In the genomic region with DNA sequence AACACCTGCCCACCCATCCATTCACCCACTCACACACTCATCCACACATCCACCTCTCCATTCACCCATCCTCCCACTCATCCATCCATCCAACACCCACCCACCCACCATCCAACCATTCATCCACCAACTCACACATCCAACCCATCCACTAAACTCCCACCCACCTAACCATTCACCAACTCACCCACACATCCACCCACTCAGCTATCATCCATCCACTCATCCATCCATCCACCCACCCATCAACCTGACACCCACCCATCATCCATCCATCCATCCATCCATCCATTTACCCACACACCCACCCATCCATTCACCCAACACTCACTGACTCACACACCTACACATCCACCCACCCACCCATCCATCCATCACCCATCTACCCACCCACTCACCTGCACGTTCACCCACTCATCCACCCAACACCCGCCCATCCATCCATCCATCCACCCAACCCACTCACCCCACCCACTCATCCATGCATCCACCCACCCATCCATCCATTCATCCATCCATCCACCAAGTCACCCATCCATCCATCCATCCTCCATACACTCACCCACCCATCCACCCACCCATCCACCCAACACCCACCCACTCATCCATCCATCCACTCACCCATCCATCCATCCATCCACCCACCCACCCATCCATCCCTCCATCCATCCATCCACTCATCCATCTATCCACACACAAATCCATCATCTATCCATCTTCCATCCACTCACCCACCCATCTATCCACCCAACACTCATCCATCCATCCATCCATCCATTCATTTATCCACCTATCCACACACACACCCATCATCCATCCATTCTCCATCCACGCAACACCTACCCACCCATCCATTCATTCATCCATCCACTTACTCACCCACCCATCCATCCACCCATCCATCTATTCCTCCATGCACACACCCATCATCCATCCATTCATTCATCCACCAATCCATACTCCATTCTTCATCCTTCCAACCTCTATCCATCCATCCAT, we compare ENCODE assay signal across 25 cellular contexts. TPM values are rescaled to one million over a fixed set of nuclear protein-coding genes. Genes with fewer than 3 reads are reported as not detected.
DNase-seq lines count a peak whose midpoint lies in the region; ATAC-seq and TF ChIP-seq lines count a peak whose summit lies in the region.
"Had no signal": no experiment of that assay in that cellular context is flagged by ENCODE, and none has a peak within 500 bp of the region (broad histone marks: within the 10 kb centered on the region; RNA-seq: fewer than 3 reads in every experiment).

No MANE protein-coding gene starts in this region.

- no peaks in the 10 kb centered on the region for H4K20me1 ChIP-seq in H9 (ENCODE audit: control insufficient read depth, insufficient read depth, insufficient read length)
- H4K20me1 ChIP-seq: BLaER1 had no signal

- H3K4me3 Mint-ChIP-seq in activated T-cell treated with anti-CD3 and anti-CD28 coated beads, Interleukin-2, amount 50 U/mL, for 24 hours: no peak overlapping the region
- no peak overlapping the region for H3K4me3 Mint-ChIP-seq in activated T-cell treated with anti-CD3 and anti-CD28 coated beads, Interleukin-2, amount 50 U/mL, for 4 hours
- H3K4me3 Mint-ChIP-seq in H9 (no peak overlapping the region; a peak in 1 of 5 replicates), endodermal cell (no peak overlapping the region)
- no peak overlapping the region for H3K4me3 Mint-ChIP-seq in activated CD4-positive, alpha-beta memory T cell treated with anti-CD3 and anti-CD28 coated beads, Interleukin-2, amount 10 ng/mL, durations not matched to agents 7 days and 5 days
- H3K4me3 Mint-ChIP-seq: CD4-positive, alpha-beta T cell had no signal

- H3K4me1 ChIP-seq in H9 (ENCODE audit: insufficient read depth, low read length) (no peaks in the 10 kb centered on the region), endodermal cell (ENCODE audit: control insufficient read depth, insufficient read depth, low read length) (no peaks in the 10 kb centered on the region)
- H3K4me1 ChIP-seq: BLaER1, HAP-1 had no signal

- no peak overlapping the region for H3K14ac ChIP-seq in H9 (ENCODE audit: insufficient read depth, low read length)

- H3K79me2 ChIP-seq in H9 (ENCODE audit: insufficient read depth, low read length): no peaks in the 10 kb centered on the region

- H3K9me3 Mint-ChIP-seq in activated T-cell treated with anti-CD3 and anti-CD28 coated beads, Interleukin-2, amount 50 U/mL, for 24 hours: no peaks in the 10 kb centered on the region
- H3K9me3 Mint-ChIP-seq in activated T-cell treated with anti-CD3 and anti-CD28 coated beads, Interleukin-2, amount 50 U/mL, for 4 hours: peaks cover 4% of the 10 kb centered on the region
- peaks cover 4 to 45% of the 10 kb centered on the region in 2 experiments for H3K9me3 Mint-ChIP-seq in H9
- H3K9me3 Mint-ChIP-seq in endodermal cell: peaks cover 47% of the 10 kb centered on the region
- peaks cover 4% of the 10 kb centered on the region for H3K9me3 Mint-ChIP-seq in activated CD4-positive, alpha-beta memory T cell treated with anti-CD3 and anti-CD28 coated beads, Interleukin-2, amount 10 ng/mL, durations not matched to agents 7 days and 5 days
- H3K9me3 Mint-ChIP-seq: CD4-positive, alpha-beta T cell had no signal

- peaks cover 8% of the 10 kb centered on the region for H3K9me3 ChIP-seq in H9 (ENCODE audit: control insufficient read depth, low read depth, low read length)
- no peaks in the 10 kb centered on the region for H3K9me3 ChIP-seq in endodermal cell (ENCODE audit: control insufficient read depth, low read length)
- H3K9me3 ChIP-seq: BLaER1, HAP-1 had no signal

- no peaks in the 10 kb centered on the region for H3K27me3 ChIP-seq in H9 (ENCODE audit: insufficient read depth, low read length)
- peaks cover 2% of the 10 kb centered on the region for H3K27me3 ChIP-seq in endodermal cell (ENCODE audit: control insufficient read depth, insufficient read depth, low read length, poor library complexity, severe bottlenecking)
- H3K27me3 ChIP-seq: BLaER1 had no signal

- no peaks in the 10 kb centered on the region for H3K36me3 Mint-ChIP-seq in activated T-cell treated with anti-CD3 and anti-CD28 coated beads, Interleukin-2, amount 50 U/mL, for 24 hours (ENCODE audit: low read depth)
- no peaks in the 10 kb centered on the region for H3K36me3 Mint-ChIP-seq in activated T-cell treated with anti-CD3 and anti-CD28 coated beads, Interleukin-2, amount 50 U/mL, for 4 hours (ENCODE audit: insufficient read depth)
- peaks cover 0 to 5% (median 0%) of the 10 kb centered on the region in 3 experiments; a peak in 3 of 7 replicates for H3K36me3 Mint-ChIP-seq in H9 (ENCODE audit: insufficient read depth in 1 of 3, low read depth in 3 of 3)
- H3K36me3 Mint-ChIP-seq in endodermal cell (ENCODE audit: low read depth): peaks cover 3% of the 10 kb centered on the region
- no peaks in the 10 kb centered on the region for H3K36me3 Mint-ChIP-seq in activated CD4-positive, alpha-beta memory T cell treated with anti-CD3 and anti-CD28 coated beads, Interleukin-2, amount 10 ng/mL, durations not matched to agents 7 days and 5 days (ENCODE audit: low read depth)

- intact Hi-C loops in sciatic nerve (cut with DNase I): no loop called here

- H3K4me2 ChIP-seq in H9 (ENCODE audit: insufficient read depth, insufficient read length, low read length): no peak overlapping the region
- H3K4me2 ChIP-seq: BLaER1 had no signal

- TF ChIP-seq CTCF in H9 (conservative IDR thresholded peaks at IDR 0.05): no peak
- no peak for TF ChIP-seq CTCF in endodermal cell (conservative IDR thresholded peaks at IDR 0.05)

- H3K9ac ChIP-seq in H9 (ENCODE audit: extremely low read depth, insufficient read length, low read length) (no peak overlapping the region), endodermal cell (ENCODE audit: extremely low read depth, low read length, poor library complexity, severe bottlenecking) (no peak overlapping the region)
- H3K9ac ChIP-seq: BLaER1, GM23248 had no signal

- no peak overlapping the region for H3T11ph ChIP-seq in H9 (ENCODE audit: low read length)

- no peak overlapping the region for H3K4me3 ChIP-seq in endodermal cell (ENCODE audit: low read length)
- H3K4me3 ChIP-seq: BLaER1, GM23248, HAP-1 had no signal

- H3K27ac ChIP-seq in H9 (ENCODE audit: insufficient read length, low read depth, low read length): no peak overlapping the region
- no peak overlapping the region for H3K27ac ChIP-seq in endodermal cell (ENCODE audit: low read depth, low read length)
- H3K27ac ChIP-seq: BLaER1, GM23248 had no signal

- H3K36me3 ChIP-seq in endodermal cell (ENCODE audit: control insufficient read depth, insufficient read depth, low read length): no peaks in the 10 kb centered on the region
- H3K36me3 ChIP-seq: BLaER1, HAP-1 had no signal

- H2BK12ac ChIP-seq in H9 (ENCODE audit: insufficient read length, low read depth, low read length): no peak overlapping the region

- no peak overlapping the region for H2AK5ac ChIP-seq in H9 (ENCODE audit: insufficient read length, low read length)

- no peak overlapping the region for H3K18ac ChIP-seq in H9 (ENCODE audit: insufficient read length, low read depth, low read length)

- POLR2A ChIA-PET in activated CD4-positive, alpha-beta memory T cell treated with anti-CD3 and anti-CD28 coated beads, Interleukin-2, amount 10 ng/mL, durations not matched to agents 7 days and 5 days (lab: Charles Lee): no interaction called here

- H4K91ac ChIP-seq in H9 (ENCODE audit: insufficient read length, low read depth, low read length): no peak overlapping the region

- no peak overlapping the region for H3K27ac Mint-ChIP-seq in activated T-cell treated with anti-CD3 and anti-CD28 coated beads, Interleukin-2, amount 50 U/mL, for 24 hours
- H3K27ac Mint-ChIP-seq in H9: no peak overlapping the region
- no peak overlapping the region for H3K27ac Mint-ChIP-seq in endodermal cell
- no peak overlapping the region for H3K27ac Mint-ChIP-seq in activated CD4-positive, alpha-beta memory T cell treated with anti-CD3 and anti-CD28 coated beads, Interleukin-2, amount 10 ng/mL, durations not matched to agents 7 days and 5 days
- H3K27ac Mint-ChIP-seq: CD4-positive, alpha-beta T cell had no signal

- H3K56ac ChIP-seq in H9 (ENCODE audit: insufficient read length, low read depth, low read length): no peak overlapping the region

- H2BK5ac ChIP-seq in H9 (ENCODE audit: insufficient read length, low read length): no peak overlapping the region

- ATAC-seq in activated T-cell treated with anti-CD3 and anti-CD28 coated beads, Interleukin-2, amount 50 U/mL, for 4 hours: no peak
- ATAC-seq in sciatic nerve (no peak), left lobe of liver (no peak)
- ATAC-seq: PC-3 had no signal

- peak; percentile 3 for DNase-seq in activated T-cell treated with anti-CD3 and anti-CD28 coated beads, Interleukin-2, amount 50 U/mL, for 24 hours
- no peak for DNase-seq in activated T-cell treated with anti-CD3 and anti-CD28 coated beads, Interleukin-2, amount 50 U/mL, for 4 hours
- DNase-seq in H9 (peak; percentile 4), endodermal cell (peak; percentile 5), sciatic nerve (ENCODE audit: low spot score) (peak; percentile 38), left lobe of liver (ENCODE audit: low spot score) (no peak), AG08396 (ENCODE audit: low spot score) (no peak)
- DNase-seq in activated CD4-positive, alpha-beta memory T cell treated with anti-CD3 and anti-CD28 coated beads, Interleukin-2, amount 10 ng/mL, durations not matched to agents 7 days and 5 days: no peak
- DNase-seq: 8988T; ACHN; DMS53; GM23248; KG1; MM.1S; NCI-H2029; NCI-H446 treated with DMSO at 0.1 percent for 48 hours; NCI-H526; NCI-H82; NK-92 treated with Interleukin-12 subunit alpha and Interleukin-12 subunit beta, amount 100 ng/mL, for 24 hours; PC-3 had no signal

- H3K27me3 Mint-ChIP-seq in activated T-cell treated with anti-CD3 and anti-CD28 coated beads, Interleukin-2, amount 50 U/mL, for 24 hours: peaks cover 29% of the 10 kb centered on the region
- H3K27me3 Mint-ChIP-seq in activated T-cell treated with anti-CD3 and anti-CD28 coated beads, Interleukin-2, amount 50 U/mL, for 4 hours (ENCODE audit: low read depth): peaks cover 19% of the 10 kb centered on the region
- H3K27me3 Mint-ChIP-seq in H9 (ENCODE audit: low read depth): peaks cover 18% of the 10 kb centered on the region
- H3K27me3 Mint-ChIP-seq in endodermal cell (ENCODE audit: insufficient read depth): peaks cover 10% of the 10 kb centered on the region
- peaks cover 4% of the 10 kb centered on the region for H3K27me3 Mint-ChIP-seq in activated CD4-positive, alpha-beta memory T cell treated with anti-CD3 and anti-CD28 coated beads, Interleukin-2, amount 10 ng/mL, durations not matched to agents 7 days and 5 days

- no peaks in the 10 kb centered on the region for H3K79me1 ChIP-seq in H9 (ENCODE audit: insufficient read depth, low read depth, low read length, poor library complexity, severe bottlenecking)

- no peak overlapping the region for H4K8ac ChIP-seq in H9 (replicated peaks; ENCODE audit: insufficient read length, low read depth, low read length)

- H2BK20ac ChIP-seq in H9 (ENCODE audit: low read depth, low read length, poor library complexity, severe bottlenecking): no peak overlapping the region

- H4K5ac ChIP-seq in H9 (ENCODE audit: insufficient read length, low read depth, low read length): no peak overlapping the region

- no peaks in the 10 kb centered on the region for H3K23me2 ChIP-seq in H9 (ENCODE audit: insufficient read length, low read depth, low read length, poor library complexity, severe bottlenecking)

- 100% methylated on average over 2 of the region's 3 CpGs for WGBS in H9 (ENCODE audit: extremely low coverage, insufficient read length, low lambda C conversion rate)
- 66 to 80% methylated on average over 2 to 3 of the region's 3 CpGs for WGBS in endodermal cell (ENCODE audit: insufficient coverage in 1 of 2, insufficient read length in 1 of 2), 2 experiments

- no peak overlapping the region for H2AFZ ChIP-seq in H9 (ENCODE audit: low read length)
- H2AFZ ChIP-seq: GM23248 had no signal

- no peak overlapping the region for H3K4ac ChIP-seq in H9 (ENCODE audit: low read depth, low read length)

- no peaks in the 10 kb centered on the region for H3K4me1 Mint-ChIP-seq in activated T-cell treated with anti-CD3 and anti-CD28 coated beads, Interleukin-2, amount 50 U/mL, for 24 hours (ENCODE audit: low read depth)
- H3K4me1 Mint-ChIP-seq in activated T-cell treated with anti-CD3 and anti-CD28 coated beads, Interleukin-2, amount 50 U/mL, for 4 hours (ENCODE audit: low read depth): no peaks in the 10 kb centered on the region
- H3K4me1 Mint-ChIP-seq in H9 (no peaks in the 10 kb centered on the region), endodermal cell (no peaks in the 10 kb centered on the region)
- H3K4me1 Mint-ChIP-seq in activated CD4-positive, alpha-beta memory T cell treated with anti-CD3 and anti-CD28 coated beads, Interleukin-2, amount 10 ng/mL, durations not matched to agents 7 days and 5 days: no peaks in the 10 kb centered on the region

- H2BK120ac ChIP-seq in H9 (ENCODE audit: low read depth, low read length, poor library complexity, severe bottlenecking): no peak overlapping the region

- no peak overlapping the region for H2BK15ac ChIP-seq in H9 (ENCODE audit: low read depth, low read length)

- CTCF ChIA-PET in activated CD4-positive, alpha-beta memory T cell treated with anti-CD3 and anti-CD28 coated beads, Interleukin-2, amount 10 ng/mL, durations not matched to agents 7 days and 5 days (lab: Charles Lee): no interaction called here

- no peak overlapping the region for H3K23ac ChIP-seq in H9 (ENCODE audit: insufficient read length, low read depth, low read length)

RNA-seq across cellular contexts. Expression of a gene that starts 17.4 kb away (rescaled TPM):
- under 1 TPM in 2 of 3 donors, not detected in 1; 0.05 to 0.22 TPM for total RNA-seq in activated T-cell treated with anti-CD3 and anti-CD28 coated beads, Interleukin-2, amount 50 U/mL, for 4 hours
- 0.17 and 0.70 TPM in 2 replicates for total RNA-seq in H9 (2021)
- total RNA-seq in endodermal cell: 1 to 10 TPM; 2.1 to 4.0 TPM
- polyA plus RNA-seq in endodermal cell (2013, experiment 1 of 2): 9.2 TPM
- 6.9 TPM for polyA plus RNA-seq in endodermal cell (2013, experiment 2 of 2)
- 31.3 TPM for total RNA-seq in sciatic nerve
- 0.43 TPM for total RNA-seq in left lobe of liver
- under 1 TPM; 0.03 to 0.20 TPM for total RNA-seq in activated CD4-positive, alpha-beta memory T cell treated with anti-CD3 and anti-CD28 coated beads, Interleukin-2, amount 10 ng/mL, durations not matched to agents 7 days and 5 days
- total RNA-seq: CD4-positive, alpha-beta T cell; GM23248 had no signal

RNA-seq across cellular contexts. Expression of a gene that starts 30.3 kb away (rescaled TPM):
- total RNA-seq in activated T-cell treated with anti-CD3 and anti-CD28 coated beads, Interleukin-2, amount 50 U/mL, for 4 hours: not detected
- total RNA-seq in H9 (2021) (not detected in 2 replicates), endodermal cell (not detected), sciatic nerve (not detected), left lobe of liver (not detected)
- polyA plus RNA-seq in endodermal cell (2013, experiment 1 of 2): not detected
- polyA plus RNA-seq in endodermal cell (2013, experiment 2 of 2): not detected
- not detected for total RNA-seq in activated CD4-positive, alpha-beta memory T cell treated with anti-CD3 and anti-CD28 coated beads, Interleukin-2, amount 10 ng/mL, durations not matched to agents 7 days and 5 days
- total RNA-seq: CD4-positive, alpha-beta T cell; Daoy; G401; GM23248; PC-3 had no signal
- polyA plus RNA-seq: GM23248 had no signal

Comparison
In these comparisons a context has a peak if more than half of its experiments do, and no peak if none do; other contexts are left out.
1. DNase-seq: peak in activated T-cell treated with anti-CD3 and anti-CD28 coated beads, Interleukin-2, amount 50 U/mL, for 24 hours (single experiment), H9 (single experiment), endodermal cell (single experiment) and sciatic nerve (single experiment); none in activated T-cell treated with anti-CD3 and anti-CD28 coated beads, Interleukin-2, amount 50 U/mL, for 4 hours (single experiment), left lobe of liver (single experiment), activated CD4-positive, alpha-beta memory T cell treated with anti-CD3 and anti-CD28 coated beads, Interleukin-2, amount 10 ng/mL, durations not matched to agents 7 days and 5 days (single experiment) and AG08396 (single experiment).